ENCODE assay signal across 14 cellular contexts in the genomic region with DNA sequence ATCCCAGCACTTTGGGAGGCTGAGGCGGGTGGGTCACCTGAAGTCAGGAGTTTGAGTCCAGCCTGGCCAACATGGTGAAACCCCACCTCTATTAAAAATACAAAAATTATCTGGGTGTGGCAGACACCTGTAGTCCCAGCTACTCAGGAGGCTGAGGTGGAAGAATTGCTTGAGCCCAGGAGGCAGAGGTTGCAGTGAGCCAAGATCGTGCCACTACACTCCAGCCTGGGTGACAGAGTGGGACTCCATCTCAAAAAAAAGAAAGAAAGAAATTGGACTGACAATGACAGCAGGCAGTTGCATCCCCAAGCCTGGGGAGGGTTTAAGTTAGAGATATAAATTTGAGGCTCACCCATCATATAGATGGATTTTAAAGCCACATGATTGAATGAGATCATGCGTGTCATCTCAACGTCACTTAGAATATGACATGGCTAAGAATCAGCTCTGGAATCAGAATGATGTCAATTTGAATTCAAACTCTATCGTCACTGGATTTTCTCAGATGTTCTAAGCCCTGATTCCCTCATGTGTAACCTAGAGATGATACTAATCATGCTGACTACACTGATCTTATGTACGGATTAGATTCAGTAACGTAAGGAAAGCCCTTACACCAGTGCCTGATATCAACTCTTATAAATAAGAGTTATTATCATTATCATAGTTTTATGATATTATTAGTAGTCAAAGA.
DNase-seq lines count a peak whose midpoint lies in the region; ATAC-seq lines count a peak whose summit lies in the region.
"Had no signal": no experiment of that assay in that cellular context is flagged by ENCODE, and none has a peak within 500 bp of the region (broad histone marks: within the 10 kb centered on the region; RNA-seq: fewer than 3 reads in every experiment).

No MANE protein-coding gene starts in this region.

- H3K4me2 ChIP-seq in BLaER1 treated with 17β-estradiol and CSF1 and Interleukin-3, amounts not matched to agents 10 nM and 100 nM = peak overlapping the region; percentile 7 to 65 (median 33); a peak in 19 of 22 replicates
- H3K4me2 ChIP-seq in GM23248 (ENCODE audit: unreplicated experiment) = peak overlapping the region; percentile 63
- H3K4me2 ChIP-seq: SK-N-SH had no signal

- no peak for DNase-seq in GM23248
- DNase-seq in adipocyte (ENCODE audit: low read depth) = no peak
- DNase-seq in natural killer cell treated with Interleukin-12 subunit alpha and Interleukin-12 subunit beta and Interleukin-15 and Interleukin-18, amount 100 ng/mL, for 72 hours (ENCODE audit: low spot score) = no peak
- DNase-seq in NCI-H82 (lab: John Stamatoyannopoulos, UW) = no peak
- no peak for DNase-seq in NCI-H1048 (lab: John Stamatoyannopoulos, UW)
- DNase-seq: activated T-cell treated with anti-CD3 and anti-CD28 coated beads, Interleukin-2, amount 50 U/mL, for 1 hour; C1 segment of cervical spinal cord had no signal

- H3K9me3 Mint-ChIP-seq in natural killer cell treated with Interleukin-12 subunit alpha and Interleukin-12 subunit beta and Interleukin-15 and Interleukin-18, amount 100 ng/mL, for 72 hours = no peaks in the 10 kb centered on the region
- H3K9me3 Mint-ChIP-seq: central memory CD8-positive, alpha-beta T cell had no signal

- no peaks in the 10 kb centered on the region for H3K9me2 ChIP-seq in GM23248 (ENCODE audit: insufficient read depth)
- H3K9me2 ChIP-seq: SK-N-SH had no signal

- no peak overlapping the region for H3K4me3 ChIP-seq in BLaER1 treated with 17β-estradiol and CSF1 and Interleukin-3, amounts not matched to agents 10 nM and 100 nM
- H3K4me3 ChIP-seq in GM23248 = no peak overlapping the region
- no peak overlapping the region for H3K4me3 ChIP-seq in adipocyte (ENCODE audit: low read length)
- H3K4me3 ChIP-seq: thoracic aorta had no signal

- H3K4me1 Mint-ChIP-seq in natural killer cell treated with Interleukin-12 subunit alpha and Interleukin-12 subunit beta and Interleukin-15 and Interleukin-18, amount 100 ng/mL, for 72 hours (ENCODE audit: low read depth in 2 of 2) = peaks cover 36 to 51% of the 10 kb centered on the region in 2 donors

- peaks cover 13 to 47% (median 25%) of the 10 kb centered on the region in 10 experiments for H3K4me1 ChIP-seq in BLaER1 treated with 17β-estradiol and CSF1 and Interleukin-3, amounts not matched to agents 10 nM and 100 nM
- peaks cover 54% of the 10 kb centered on the region for H3K4me1 ChIP-seq in GM23248 (ENCODE audit: insufficient read depth)
- peaks cover 63% of the 10 kb centered on the region for H3K4me1 ChIP-seq in adipocyte (ENCODE audit: control insufficient read depth, insufficient read depth, low read length)

- H2AFZ ChIP-seq in GM23248 = no peak overlapping the region

- no peaks in the 10 kb centered on the region for H3K79me2 ChIP-seq in GM23248 (ENCODE audit: insufficient read depth)

- H3K9me3 ChIP-seq in BLaER1 treated with 17β-estradiol and CSF1 and Interleukin-3, amounts not matched to agents 10 nM and 100 nM (replicated peaks in 1 of 11) = peaks cover 0 to 50% (median 28%) of the 10 kb centered on the region in 11 experiments; a peak in 17 of 22 replicates
- no peaks in the 10 kb centered on the region for H3K9me3 ChIP-seq in GM23248 (ENCODE audit: low read depth)
- no peaks in the 10 kb centered on the region for H3K9me3 ChIP-seq in adipocyte (ENCODE audit: control insufficient read depth, low read length)
- H3K9me3 ChIP-seq: SK-N-SH, thoracic aorta had no signal

- H3K27me3 Mint-ChIP-seq in natural killer cell treated with Interleukin-12 subunit alpha and Interleukin-12 subunit beta and Interleukin-15 and Interleukin-18, amount 100 ng/mL, for 72 hours = peaks cover 8 to 10% of the 10 kb centered on the region in 2 donors
- H3K27me3 Mint-ChIP-seq: central memory CD8-positive, alpha-beta T cell; naive thymus-derived CD8-positive, alpha-beta T cell had no signal

- peak overlapping the region; percentile 79 to 81 for H3K27ac Mint-ChIP-seq in natural killer cell treated with Interleukin-12 subunit alpha and Interleukin-12 subunit beta and Interleukin-15 and Interleukin-18, amount 100 ng/mL, for 72 hours
- H3K27ac Mint-ChIP-seq: progenitor cell of endocrine pancreas had no signal

- H3F3A ChIP-seq in GM23248 (ENCODE audit: insufficient read depth) = peaks cover 51% of the 10 kb centered on the region

- no peak overlapping the region for H3K4me3 Mint-ChIP-seq in natural killer cell treated with Interleukin-12 subunit alpha and Interleukin-12 subunit beta and Interleukin-15 and Interleukin-18, amount 100 ng/mL, for 72 hours
- H3K4me3 Mint-ChIP-seq: central memory CD8-positive, alpha-beta T cell; naive thymus-derived CD8-positive, alpha-beta T cell had no signal

- H3K27me3 ChIP-seq in BLaER1 treated with 17β-estradiol and CSF1 and Interleukin-3, amounts not matched to agents 10 nM and 100 nM = no peaks in the 10 kb centered on the region
- H3K27me3 ChIP-seq in GM23248 (replicated peaks; ENCODE audit: insufficient read depth) (no peaks in the 10 kb centered on the region), adipocyte (replicated peaks; ENCODE audit: control insufficient read depth, insufficient read depth, low read length) (no peaks in the 10 kb centered on the region)

- no peaks in the 10 kb centered on the region for H3K36me3 Mint-ChIP-seq in natural killer cell treated with Interleukin-12 subunit alpha and Interleukin-12 subunit beta and Interleukin-15 and Interleukin-18, amount 100 ng/mL, for 72 hours
- H3K36me3 Mint-ChIP-seq: naive thymus-derived CD8-positive, alpha-beta T cell had no signal

- H4K20me1 ChIP-seq in BLaER1 treated with 17β-estradiol and CSF1 and Interleukin-3, amounts not matched to agents 10 nM and 100 nM = no peaks in the 10 kb centered on the region
- H4K20me1 ChIP-seq in GM23248 (ENCODE audit: insufficient read depth) = no peaks in the 10 kb centered on the region

- no peak for ATAC-seq in natural killer cell treated with Interleukin-12 subunit alpha and Interleukin-12 subunit beta and Interleukin-15 and Interleukin-18, amount 100 ng/mL, for 72 hours
- ATAC-seq in GM18873 (IDR thresholded peaks at IDR 0.05; ENCODE audit: low FRiP score, unreplicated experiment) = no peak

- in situ Hi-C loops in GM23248 (cut with MboI) = no loop called here

- peak overlapping the region in 10 of 11 experiments; percentile 6 to 77 (median 56); a peak in 19 of 22 replicates for H3K27ac ChIP-seq in BLaER1 treated with 17β-estradiol and CSF1 and Interleukin-3, amounts not matched to agents 10 nM and 100 nM
- H3K27ac ChIP-seq in GM23248 = peak overlapping the region; percentile 99
- H3K27ac ChIP-seq: thoracic aorta had no signal

- H3K9ac ChIP-seq in BLaER1 treated with 17β-estradiol and CSF1 and Interleukin-3, amounts not matched to agents 10 nM and 100 nM = peak overlapping the region in 5 of 11 experiments; percentile 3 to 45 (median 28); a peak in 6 of 22 replicates
- H3K9ac ChIP-seq in GM23248 (peak overlapping the region; percentile 84), adipocyte (ENCODE audit: low read length) (peak overlapping the region; percentile 48)
- H3K9ac ChIP-seq: SK-N-SH had no signal

- 0 out of 22 replicates have a peak, but pooled peaks cover 0 to 5% (median 0%) of the 10 kb centered on the region in 11 experiments for H3K36me3 ChIP-seq in BLaER1 treated with 17β-estradiol and CSF1 and Interleukin-3, amounts not matched to agents 10 nM and 100 nM
- H3K36me3 ChIP-seq in GM23248 (ENCODE audit: low read depth) (no peaks in the 10 kb centered on the region), adipocyte (ENCODE audit: control insufficient read depth, insufficient read depth, low read length, severe bottlenecking) (no peaks in the 10 kb centered on the region)
- H3K36me3 ChIP-seq: thoracic aorta had no signal

- WGBS in GM23248 (ENCODE audit: low coverage in 1 of 2, low lambda C conversion rate in 2 of 2, missing lambda C conversion rate in 2 of 2), 2 experiments = 76% methylated on average over 7 of the region's 7 CpGs
